In genomic region chr3:50237133-50237651, GRCh38 we compare ENCODE assay signal across 9 cellular contexts. TPM values are rescaled to one million over a fixed set of nuclear protein-coding genes. Genes with fewer than 3 reads are reported as not detected.
DNase-seq lines count a peak whose midpoint lies in the region; ATAC-seq and TF ChIP-seq lines count a peak whose summit lies in the region.
"Had no signal": no experiment of that assay in that cellular context is flagged by ENCODE, and none has a peak within 500 bp of the region (broad histone marks: within the 10 kb centered on the region; RNA-seq: fewer than 3 reads in every experiment).

No MANE protein-coding gene starts in this region.

- H3K4me1 Mint-ChIP-seq in nephron progenitor cell, result peaks cover 83% of the 10 kb centered on the region

- 2 to 14% methylated on average over 7 of the region's 7 CpGs for WGBS in esophagus, 2 donors

- no peaks in the 10 kb centered on the region for H3K36me3 Mint-ChIP-seq in nephron progenitor cell (ENCODE audit: low read depth)

- H3K4me3 ChIP-seq in HFF-Myc (replicated peaks; ENCODE audit: low read depth, low read length) (peak overlapping the region; percentile 86), esophagus (ENCODE audit: low read depth in 1 of 2, low read length in 2 of 2) (peak overlapping the region; percentile 75 to 77)

- H3K27me3 ChIP-seq in esophagus (ENCODE audit: control insufficient read depth in 1 of 2, insufficient read depth in 2 of 2, low read length in 2 of 2), result no peaks in the 10 kb centered on the region

- no peaks in the 10 kb centered on the region for H3K9me3 ChIP-seq in esophagus (ENCODE audit: control insufficient read depth in 2 of 2, insufficient read depth in 1 of 2, low read depth in 1 of 2, low read length in 1 of 2)

- H3K9me3 Mint-ChIP-seq in nephron progenitor cell, result no peaks in the 10 kb centered on the region

- H3K4me3 Mint-ChIP-seq in nephron progenitor cell, result peak overlapping the region; percentile 94

- ATAC-seq in GM19351 (IDR thresholded peaks at IDR 0.05; ENCODE audit: unreplicated experiment), result no peak

- H3K4me1 ChIP-seq in esophagus (ENCODE audit: control insufficient read depth in 2 of 2, insufficient read depth in 2 of 2, low read length in 1 of 2), result peaks cover 11 to 36% of the 10 kb centered on the region in 2 donors

- H3K36me3 ChIP-seq in esophagus (ENCODE audit: control insufficient read depth in 2 of 2, insufficient read depth in 2 of 2, low read length in 1 of 2), result peaks cover 0 to 4% of the 10 kb centered on the region in 2 donors

- H3K27ac ChIP-seq in esophagus (ENCODE audit: low read depth in 2 of 2, low read length in 1 of 2), result peak overlapping the region; percentile 87 to 96

- H3K27ac Mint-ChIP-seq in nephron progenitor cell, result peak overlapping the region; percentile 90

- peaks cover 3% of the 10 kb centered on the region for H3K27me3 Mint-ChIP-seq in nephron progenitor cell (ENCODE audit: low read depth, poor library complexity)

- DNase-seq in AG08396 (ENCODE audit: low spot score) (peak; percentile 55), HFF-Myc (ENCODE audit: extremely low read depth, low read depth) (no peak), nephron progenitor cell (peak; percentile 40), occipital lobe (lab: John Stamatoyannopoulos, UW) (no peak), GDM1 (lab: John Stamatoyannopoulos, UW) (no peak)
- DNase-seq in activated CD4-positive, alpha-beta T cell treated with anti-CD3 and anti-CD28 coated beads, Interleukin-2, amount 50 U/mL, for 48 hours, result peak; percentile 41 to 49

- no peak for TF ChIP-seq CTCF in HFF-Myc (IDR thresholded peaks at IDR 0.05; ENCODE audit: low read depth, low read length, missing control alignments)
- TF ChIP-seq CTCF in nephron progenitor cell (IDR thresholded peaks at IDR 0.05), result no peak

RNA-seq across cellular contexts. Expression of gene GNAI2, which starts 1.2 kb away (rescaled TPM):
- 10 to 100 TPM; 52.2 to 61.8 TPM for polyA plus RNA-seq in esophagus
- total RNA-seq in occipital lobe, result 84.5 TPM

RNA-seq across cellular contexts. Expression of gene SEMA3B, which starts 31.8 kb away (rescaled TPM):
- 1 to 10 TPM; 5.2 to 7.8 TPM for polyA plus RNA-seq in esophagus
- total RNA-seq in occipital lobe, result 2.3 TPM

RNA-seq across cellular contexts. Expression of gene SLC38A3, which starts 32.1 kb away (rescaled TPM):
- under 1 TPM; 0.08 to 0.11 TPM for polyA plus RNA-seq in esophagus
- total RNA-seq in occipital lobe, result 5.0 TPM
- total RNA-seq: lung microvascular endothelial cell had no signal

RNA-seq across cellular contexts. Expression of gene LSMEM2, which starts 41.7 kb away (rescaled TPM):
- polyA plus RNA-seq in esophagus, result under 1 TPM; 0.07 to 0.16 TPM
- total RNA-seq in occipital lobe, result 0.47 TPM
- total RNA-seq: lung microvascular endothelial cell had no signal

RNA-seq across cellular contexts. Expression of gene GNAT1, which starts 45.8 kb away (rescaled TPM):
- under 1 TPM; 0.02 to 0.07 TPM for polyA plus RNA-seq in esophagus
- not detected for total RNA-seq in occipital lobe
- total RNA-seq: lung microvascular endothelial cell had no signal

Comparison
In these comparisons a context has a peak if more than half of its experiments do, and no peak if none do; other contexts are left out.
1. DNase-seq: peak in AG08396 (single experiment), activated CD4-positive, alpha-beta T cell treated with anti-CD3 and anti-CD28 coated beads, Interleukin-2, amount 50 U/mL, for 48 hours (2 of 2) and nephron progenitor cell (single experiment); none in HFF-Myc (single experiment), occipital lobe (single experiment) and GDM1 (single experiment).